In genomic region chr6:32807020-32807580, GRCh38 we compare ENCODE assay signal across 1 cellular context.
TF ChIP-seq lines count a peak whose summit lies in the region.

No MANE protein-coding gene starts in this region.

TF ChIP-seq in HepG2, 621 proteins besides CTCF, POLR2A, EP300 and RAD21:
- no peak for TF ChIP-seq NR2F6 (IDR thresholded peaks at IDR 0.05)
- TF ChIP-seq NR2F6 (CRISPR knock-in tag; IDR thresholded peaks at IDR 0.05) = no peak
- TF ChIP-seq ZNF124 (CRISPR knock-in tag; IDR thresholded peaks at IDR 0.05) = no peak
- TF ChIP-seq TARDBP (CRISPR knock-in tag; IDR thresholded peaks at IDR 0.05) = no peak
- no peak for TF ChIP-seq ZBTB46 (CRISPR knock-in tag; IDR thresholded peaks at IDR 0.05; ENCODE audit: borderline replicate concordance)
- TF ChIP-seq ZNF768 (CRISPR knock-in tag; IDR thresholded peaks at IDR 0.05) = no peak
- TF ChIP-seq ZNF746 (CRISPR knock-in tag; IDR thresholded peaks at IDR 0.05) = no peak
- TF ChIP-seq ZNF329 (CRISPR knock-in tag; IDR thresholded peaks at IDR 0.05; ENCODE audit: low read depth) = no peak
- no peak for TF ChIP-seq SRSF4 (IDR thresholded peaks at IDR 0.05; ENCODE audit: low read depth, low read length, poor library complexity, severe bottlenecking)
- no peak for TF ChIP-seq ZNF549 (CRISPR knock-in tag; IDR thresholded peaks at IDR 0.05)
- TF ChIP-seq ZNF577 (CRISPR knock-in tag; IDR thresholded peaks at IDR 0.05; ENCODE audit: borderline replicate concordance, low read depth) = no peak
- no peak for TF ChIP-seq ZNF3 (CRISPR knock-in tag; IDR thresholded peaks at IDR 0.05)
- no peak for TF ChIP-seq ZFP36 (IDR thresholded peaks at IDR 0.05; ENCODE audit: borderline replicate concordance, low read depth, low read length, partially characterized antibody)
- no peak for TF ChIP-seq MYC (CRISPR knock-in tag; IDR thresholded peaks at IDR 0.05; ENCODE audit: borderline replicate concordance)
- no peak for TF ChIP-seq TCF7L2 (IDR thresholded peaks at IDR 0.05; ENCODE audit: low read depth, low read length)
- TF ChIP-seq SMAD3 (CRISPR knock-in tag; IDR thresholded peaks at IDR 0.05) = no peak
- no peak for TF ChIP-seq ZNF326 (CRISPR knock-in tag; IDR thresholded peaks at IDR 0.05; ENCODE audit: borderline replicate concordance)
TF ChIP-seq in HepG2: peak in this region for 0.
